1 cellular context compared by ENCODE assay signal in the genomic region with DNA sequence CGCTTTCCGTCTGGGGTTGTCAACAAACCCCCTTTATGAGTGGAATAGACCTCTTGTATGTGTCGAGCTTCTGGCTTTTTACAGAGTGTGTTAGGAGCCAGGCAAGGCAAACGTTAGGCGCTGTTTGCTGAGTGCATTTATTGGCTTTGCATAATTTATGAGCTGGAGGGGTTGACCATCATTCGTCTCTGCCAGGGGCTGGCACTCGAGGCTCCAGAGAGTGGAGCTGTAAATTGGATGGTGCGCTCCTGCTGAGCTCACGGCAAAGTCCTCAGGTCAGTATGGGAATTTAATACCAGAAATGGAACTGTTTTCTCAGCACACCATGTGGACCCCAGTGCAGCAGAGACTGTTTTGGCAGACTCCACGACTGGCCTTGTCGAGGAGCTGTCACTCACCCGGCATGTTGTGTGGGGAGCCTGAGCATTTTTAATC.
A peak's percentile ranks its signal among the peaks of the same experiment; 100 is the strongest.
TF ChIP-seq lines count a peak whose summit lies in the region.

No MANE protein-coding gene starts in this region.

TF ChIP-seq in HEK293, 187 proteins besides CTCF, POLR2A, EP300 and RAD21 (continued from another document):
- TF ChIP-seq, protein P1, sequence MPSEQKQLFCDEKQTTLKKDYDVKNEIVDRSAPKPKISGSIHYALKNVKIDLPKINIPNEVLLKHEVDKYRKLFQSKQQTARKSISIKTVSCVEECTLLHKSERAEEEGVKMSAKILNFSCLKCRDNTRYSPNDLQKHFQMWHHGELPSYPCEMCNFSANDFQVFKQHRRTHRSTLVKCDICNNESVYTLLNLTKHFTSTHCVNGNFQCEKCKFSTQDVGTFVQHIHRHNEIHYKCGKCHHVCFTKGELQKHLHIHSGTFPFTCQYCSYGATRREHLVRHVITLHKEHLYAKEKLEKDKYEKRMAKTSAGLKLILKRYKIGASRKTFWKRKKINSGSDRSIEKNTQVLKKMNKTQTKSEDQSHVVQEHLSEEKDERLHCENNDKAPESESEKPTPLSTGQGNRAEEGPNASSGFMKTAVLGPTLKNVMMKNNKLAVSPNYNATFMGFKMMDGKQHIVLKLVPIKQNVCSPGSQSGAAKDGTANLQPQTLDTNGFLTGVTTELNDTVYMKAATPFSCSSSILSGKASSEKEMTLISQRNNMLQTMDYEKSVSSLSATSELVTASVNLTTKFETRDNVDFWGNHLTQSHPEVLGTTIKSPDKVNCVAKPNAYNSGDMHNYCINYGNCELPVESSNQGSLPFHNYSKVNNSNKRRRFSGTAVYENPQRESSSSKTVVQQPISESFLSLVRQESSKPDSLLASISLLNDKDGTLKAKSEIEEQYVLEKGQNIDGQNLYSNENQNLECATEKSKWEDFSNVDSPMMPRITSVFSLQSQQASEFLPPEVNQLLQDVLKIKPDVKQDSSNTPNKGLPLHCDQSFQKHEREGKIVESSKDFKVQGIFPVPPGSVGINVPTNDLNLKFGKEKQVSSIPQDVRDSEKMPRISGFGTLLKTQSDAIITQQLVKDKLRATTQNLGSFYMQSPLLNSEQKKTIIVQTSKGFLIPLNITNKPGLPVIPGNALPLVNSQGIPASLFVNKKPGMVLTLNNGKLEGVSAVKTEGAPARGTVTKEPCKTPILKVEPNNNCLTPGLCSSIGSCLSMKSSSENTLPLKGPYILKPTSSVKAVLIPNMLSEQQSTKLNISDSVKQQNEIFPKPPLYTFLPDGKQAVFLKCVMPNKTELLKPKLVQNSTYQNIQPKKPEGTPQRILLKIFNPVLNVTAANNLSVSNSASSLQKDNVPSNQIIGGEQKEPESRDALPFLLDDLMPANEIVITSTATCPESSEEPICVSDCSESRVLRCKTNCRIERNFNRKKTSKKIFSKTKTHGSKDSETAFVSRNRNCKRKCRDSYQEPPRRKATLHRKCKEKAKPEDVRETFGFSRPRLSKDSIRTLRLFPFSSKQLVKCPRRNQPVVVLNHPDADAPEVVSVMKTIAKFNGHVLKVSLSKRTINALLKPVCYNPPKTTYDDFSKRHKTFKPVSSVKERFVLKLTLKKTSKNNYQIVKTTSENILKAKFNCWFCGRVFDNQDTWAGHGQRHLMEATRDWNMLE (tag by site-specific recombination; conservative IDR thresholded peaks at IDR 0.05; ENCODE audit: low read depth) = no peak
- TF ChIP-seq ZNF324 (tag by site-specific recombination; IDR thresholded peaks at IDR 0.05) (no peak), KLF10 (tag by site-specific recombination; IDR thresholded peaks at IDR 0.05) (no peak), ZNF302 (tag by site-specific recombination; IDR thresholded peaks at IDR 0.05; ENCODE audit: low read depth) (no peak), ZNF529 (tag by site-specific recombination; IDR thresholded peaks at IDR 0.05; ENCODE audit: insufficient replicate concordance) (no peak), ZNF776 (tag by site-specific recombination; IDR thresholded peaks at IDR 0.05; ENCODE audit: borderline replicate concordance) (no peak), ZEB2 (tag by site-specific recombination; IDR thresholded peaks at IDR 0.05) (0 out of 2 replicates have a peak, but pooled peaks have one; percentile 40), ZNF121 (tag by site-specific recombination; IDR thresholded peaks at IDR 0.05) (no peak), KLF16 (tag by site-specific recombination; IDR thresholded peaks at IDR 0.05) (no peak), ZNF16 (tag by site-specific recombination; IDR thresholded peaks at IDR 0.05; ENCODE audit: low read depth) (no peak), ZIC2 (tag by site-specific recombination; IDR thresholded peaks at IDR 0.05) (peak; percentile 81), FEZF1 (tag by site-specific recombination; IDR thresholded peaks at IDR 0.05) (peak; percentile 82), ZSCAN23 (tag by site-specific recombination; IDR thresholded peaks at IDR 0.05) (no peak), ZNF558 (tag by site-specific recombination; IDR thresholded peaks at IDR 0.05) (no peak), ZNF670 (tag by site-specific recombination; IDR thresholded peaks at IDR 0.05; ENCODE audit: low read depth) (no peak), IKZF3 (tag by site-specific recombination; IDR thresholded peaks at IDR 0.05) (0 out of 2 replicates have a peak, but pooled peaks have one; percentile 10), SETDB1 (IDR thresholded peaks at IDR 0.05; ENCODE audit: insufficient read length, low read length) (no peak), ZNF23 (tag by site-specific recombination; IDR thresholded peaks at IDR 0.05; ENCODE audit: borderline replicate concordance) (no peak), ZNF155 (tag by site-specific recombination; IDR thresholded peaks at IDR 0.05) (no peak), ZXDB (tag by site-specific recombination; IDR thresholded peaks at IDR 0.05) (no peak), HOXD13 (CRISPR knock-in tag; IDR thresholded peaks at IDR 0.05; ENCODE audit: borderline replicate concordance) (no peak), WT1 (tag by site-specific recombination; IDR thresholded peaks at IDR 0.05) (no peak), YY2 (tag by site-specific recombination; IDR thresholded peaks at IDR 0.05) (no peak), ZSCAN30 (tag by site-specific recombination; IDR thresholded peaks at IDR 0.05) (no peak), ZBTB8A (tag by site-specific recombination; IDR thresholded peaks at IDR 0.05) (peak; percentile 47; the same call in 1 of the 2 replicates)
- TF ChIP-seq, protein P2, sequence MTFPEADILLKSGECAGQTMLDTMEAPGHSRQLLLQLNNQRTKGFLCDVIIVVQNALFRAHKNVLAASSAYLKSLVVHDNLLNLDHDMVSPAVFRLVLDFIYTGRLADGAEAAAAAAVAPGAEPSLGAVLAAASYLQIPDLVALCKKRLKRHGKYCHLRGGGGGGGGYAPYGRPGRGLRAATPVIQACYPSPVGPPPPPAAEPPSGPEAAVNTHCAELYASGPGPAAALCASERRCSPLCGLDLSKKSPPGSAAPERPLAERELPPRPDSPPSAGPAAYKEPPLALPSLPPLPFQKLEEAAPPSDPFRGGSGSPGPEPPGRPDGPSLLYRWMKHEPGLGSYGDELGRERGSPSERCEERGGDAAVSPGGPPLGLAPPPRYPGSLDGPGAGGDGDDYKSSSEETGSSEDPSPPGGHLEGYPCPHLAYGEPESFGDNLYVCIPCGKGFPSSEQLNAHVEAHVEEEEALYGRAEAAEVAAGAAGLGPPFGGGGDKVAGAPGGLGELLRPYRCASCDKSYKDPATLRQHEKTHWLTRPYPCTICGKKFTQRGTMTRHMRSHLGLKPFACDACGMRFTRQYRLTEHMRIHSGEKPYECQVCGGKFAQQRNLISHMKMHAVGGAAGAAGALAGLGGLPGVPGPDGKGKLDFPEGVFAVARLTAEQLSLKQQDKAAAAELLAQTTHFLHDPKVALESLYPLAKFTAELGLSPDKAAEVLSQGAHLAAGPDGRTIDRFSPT (tag by site-specific recombination; IDR thresholded peaks at IDR 0.05) = no peak
- TF ChIP-seq, protein P3, sequence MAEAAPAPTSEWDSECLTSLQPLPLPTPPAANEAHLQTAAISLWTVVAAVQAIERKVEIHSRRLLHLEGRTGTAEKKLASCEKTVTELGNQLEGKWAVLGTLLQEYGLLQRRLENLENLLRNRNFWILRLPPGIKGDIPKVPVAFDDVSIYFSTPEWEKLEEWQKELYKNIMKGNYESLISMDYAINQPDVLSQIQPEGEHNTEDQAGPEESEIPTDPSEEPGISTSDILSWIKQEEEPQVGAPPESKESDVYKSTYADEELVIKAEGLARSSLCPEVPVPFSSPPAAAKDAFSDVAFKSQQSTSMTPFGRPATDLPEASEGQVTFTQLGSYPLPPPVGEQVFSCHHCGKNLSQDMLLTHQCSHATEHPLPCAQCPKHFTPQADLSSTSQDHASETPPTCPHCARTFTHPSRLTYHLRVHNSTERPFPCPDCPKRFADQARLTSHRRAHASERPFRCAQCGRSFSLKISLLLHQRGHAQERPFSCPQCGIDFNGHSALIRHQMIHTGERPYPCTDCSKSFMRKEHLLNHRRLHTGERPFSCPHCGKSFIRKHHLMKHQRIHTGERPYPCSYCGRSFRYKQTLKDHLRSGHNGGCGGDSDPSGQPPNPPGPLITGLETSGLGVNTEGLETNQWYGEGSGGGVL (tag by site-specific recombination; IDR thresholded peaks at IDR 0.05) = no peak
- TF ChIP-seq, protein P4, sequence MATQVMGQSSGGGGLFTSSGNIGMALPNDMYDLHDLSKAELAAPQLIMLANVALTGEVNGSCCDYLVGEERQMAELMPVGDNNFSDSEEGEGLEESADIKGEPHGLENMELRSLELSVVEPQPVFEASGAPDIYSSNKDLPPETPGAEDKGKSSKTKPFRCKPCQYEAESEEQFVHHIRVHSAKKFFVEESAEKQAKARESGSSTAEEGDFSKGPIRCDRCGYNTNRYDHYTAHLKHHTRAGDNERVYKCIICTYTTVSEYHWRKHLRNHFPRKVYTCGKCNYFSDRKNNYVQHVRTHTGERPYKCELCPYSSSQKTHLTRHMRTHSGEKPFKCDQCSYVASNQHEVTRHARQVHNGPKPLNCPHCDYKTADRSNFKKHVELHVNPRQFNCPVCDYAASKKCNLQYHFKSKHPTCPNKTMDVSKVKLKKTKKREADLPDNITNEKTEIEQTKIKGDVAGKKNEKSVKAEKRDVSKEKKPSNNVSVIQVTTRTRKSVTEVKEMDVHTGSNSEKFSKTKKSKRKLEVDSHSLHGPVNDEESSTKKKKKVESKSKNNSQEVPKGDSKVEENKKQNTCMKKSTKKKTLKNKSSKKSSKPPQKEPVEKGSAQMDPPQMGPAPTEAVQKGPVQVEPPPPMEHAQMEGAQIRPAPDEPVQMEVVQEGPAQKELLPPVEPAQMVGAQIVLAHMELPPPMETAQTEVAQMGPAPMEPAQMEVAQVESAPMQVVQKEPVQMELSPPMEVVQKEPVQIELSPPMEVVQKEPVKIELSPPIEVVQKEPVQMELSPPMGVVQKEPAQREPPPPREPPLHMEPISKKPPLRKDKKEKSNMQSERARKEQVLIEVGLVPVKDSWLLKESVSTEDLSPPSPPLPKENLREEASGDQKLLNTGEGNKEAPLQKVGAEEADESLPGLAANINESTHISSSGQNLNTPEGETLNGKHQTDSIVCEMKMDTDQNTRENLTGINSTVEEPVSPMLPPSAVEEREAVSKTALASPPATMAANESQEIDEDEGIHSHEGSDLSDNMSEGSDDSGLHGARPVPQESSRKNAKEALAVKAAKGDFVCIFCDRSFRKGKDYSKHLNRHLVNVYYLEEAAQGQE (tag by site-specific recombination; IDR thresholded peaks at IDR 0.05) = no peak
- TF ChIP-seq, protein P5, sequence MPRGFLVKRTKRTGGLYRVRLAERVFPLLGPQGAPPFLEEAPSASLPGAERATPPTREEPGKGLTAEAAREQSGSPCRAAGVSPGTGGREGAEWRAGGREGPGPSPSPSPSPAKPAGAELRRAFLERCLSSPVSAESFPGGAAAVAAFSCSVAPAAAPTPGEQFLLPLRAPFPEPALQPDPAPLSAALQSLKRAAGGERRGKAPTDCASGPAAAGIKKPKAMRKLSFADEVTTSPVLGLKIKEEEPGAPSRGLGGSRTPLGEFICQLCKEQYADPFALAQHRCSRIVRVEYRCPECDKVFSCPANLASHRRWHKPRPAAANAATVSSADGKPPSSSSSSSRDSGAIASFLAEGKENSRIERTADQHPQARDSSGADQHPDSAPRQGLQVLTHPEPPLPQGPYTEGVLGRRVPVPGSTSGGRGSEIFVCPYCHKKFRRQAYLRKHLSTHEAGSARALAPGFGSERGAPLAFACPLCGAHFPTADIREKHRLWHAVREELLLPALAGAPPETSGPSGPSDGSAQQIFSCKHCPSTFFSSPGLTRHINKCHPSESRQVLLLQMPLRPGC (tag by site-specific recombination; IDR thresholded peaks at IDR 0.05) = no peak
- TF ChIP-seq, protein P6, sequence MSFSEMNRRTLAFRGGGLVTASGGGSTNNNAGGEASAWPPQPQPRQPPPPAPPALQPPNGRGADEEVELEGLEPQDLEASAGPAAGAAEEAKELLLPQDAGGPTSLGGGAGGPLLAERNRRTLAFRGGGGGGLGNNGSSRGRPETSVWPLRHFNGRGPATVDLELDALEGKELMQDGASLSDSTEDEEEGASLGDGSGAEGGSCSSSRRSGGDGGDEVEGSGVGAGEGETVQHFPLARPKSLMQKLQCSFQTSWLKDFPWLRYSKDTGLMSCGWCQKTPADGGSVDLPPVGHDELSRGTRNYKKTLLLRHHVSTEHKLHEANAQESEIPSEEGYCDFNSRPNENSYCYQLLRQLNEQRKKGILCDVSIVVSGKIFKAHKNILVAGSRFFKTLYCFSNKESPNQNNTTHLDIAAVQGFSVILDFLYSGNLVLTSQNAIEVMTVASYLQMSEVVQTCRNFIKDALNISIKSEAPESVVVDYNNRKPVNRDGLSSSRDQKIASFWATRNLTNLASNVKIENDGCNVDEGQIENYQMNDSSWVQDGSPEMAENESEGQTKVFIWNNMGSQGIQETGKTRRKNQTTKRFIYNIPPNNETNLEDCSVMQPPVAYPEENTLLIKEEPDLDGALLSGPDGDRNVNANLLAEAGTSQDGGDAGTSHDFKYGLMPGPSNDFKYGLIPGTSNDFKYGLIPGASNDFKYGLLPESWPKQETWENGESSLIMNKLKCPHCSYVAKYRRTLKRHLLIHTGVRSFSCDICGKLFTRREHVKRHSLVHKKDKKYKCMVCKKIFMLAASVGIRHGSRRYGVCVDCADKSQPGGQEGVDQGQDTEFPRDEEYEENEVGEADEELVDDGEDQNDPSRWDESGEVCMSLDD (tag by site-specific recombination; IDR thresholded peaks at IDR 0.05) = no peak
- TF ChIP-seq, protein P7, sequence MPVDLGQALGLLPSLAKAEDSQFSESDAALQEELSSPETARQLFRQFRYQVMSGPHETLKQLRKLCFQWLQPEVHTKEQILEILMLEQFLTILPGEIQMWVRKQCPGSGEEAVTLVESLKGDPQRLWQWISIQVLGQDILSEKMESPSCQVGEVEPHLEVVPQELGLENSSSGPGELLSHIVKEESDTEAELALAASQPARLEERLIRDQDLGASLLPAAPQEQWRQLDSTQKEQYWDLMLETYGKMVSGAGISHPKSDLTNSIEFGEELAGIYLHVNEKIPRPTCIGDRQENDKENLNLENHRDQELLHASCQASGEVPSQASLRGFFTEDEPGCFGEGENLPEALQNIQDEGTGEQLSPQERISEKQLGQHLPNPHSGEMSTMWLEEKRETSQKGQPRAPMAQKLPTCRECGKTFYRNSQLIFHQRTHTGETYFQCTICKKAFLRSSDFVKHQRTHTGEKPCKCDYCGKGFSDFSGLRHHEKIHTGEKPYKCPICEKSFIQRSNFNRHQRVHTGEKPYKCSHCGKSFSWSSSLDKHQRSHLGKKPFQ (tag by site-specific recombination; IDR thresholded peaks at IDR 0.05) = peak; percentile 63; the same call in 1 of the 2 replicates
- TF ChIP-seq, protein P8, sequence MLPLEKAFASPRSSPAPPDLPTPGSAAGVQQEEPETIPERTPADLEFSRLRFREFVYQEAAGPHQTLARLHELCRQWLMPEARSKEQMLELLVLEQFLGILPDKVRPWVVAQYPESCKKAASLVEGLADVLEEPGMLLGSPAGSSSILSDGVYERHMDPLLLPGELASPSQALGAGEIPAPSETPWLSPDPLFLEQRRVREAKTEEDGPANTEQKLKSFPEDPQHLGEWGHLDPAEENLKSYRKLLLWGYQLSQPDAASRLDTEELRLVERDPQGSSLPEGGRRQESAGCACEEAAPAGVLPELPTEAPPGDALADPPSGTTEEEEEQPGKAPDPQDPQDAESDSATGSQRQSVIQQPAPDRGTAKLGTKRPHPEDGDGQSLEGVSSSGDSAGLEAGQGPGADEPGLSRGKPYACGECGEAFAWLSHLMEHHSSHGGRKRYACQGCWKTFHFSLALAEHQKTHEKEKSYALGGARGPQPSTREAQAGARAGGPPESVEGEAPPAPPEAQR (tag by site-specific recombination; IDR thresholded peaks at IDR 0.05) = no peak
